In genomic region chr1:78060857-78061563, GRCh38 we compare ENCODE assay signal across 12 cellular contexts. TPM values are rescaled to one million over a fixed set of nuclear protein-coding genes. Genes with fewer than 3 reads are reported as not detected.
DNase-seq lines count a peak whose midpoint lies in the region; ATAC-seq lines count a peak whose summit lies in the region.
"Had no signal": no experiment of that assay in that cellular context is flagged by ENCODE, and none has a peak within 500 bp of the region (broad histone marks: within the 10 kb centered on the region; RNA-seq: fewer than 3 reads in every experiment).

No MANE protein-coding gene starts in this region.

- no peak overlapping the region for H3K4me3 ChIP-seq in SJSA1
- H3K4me3 ChIP-seq: A549, mucosa of descending colon had no signal

- no peak overlapping the region for H3K27ac Mint-ChIP-seq in stimulated activated naive B cell treated with anti-CD40 and anti-IgM and Interleukin-4, amounts not matched to agents 10 μg/mL and 1 μg/mL and 100 μg/mL, for 72 hours
- H3K27ac Mint-ChIP-seq: activated naive CD4-positive, alpha-beta T cell treated with anti-CD3 and anti-CD28 coated beads for 36 hours had no signal

- peak; percentile 96 for ATAC-seq in HG02885 (IDR thresholded peaks at IDR 0.05; ENCODE audit: poor library complexity, unreplicated experiment)
- peak; percentile 75 to 88 for ATAC-seq in stimulated activated naive B cell treated with anti-CD40 and anti-IgM and Interleukin-4, amounts not matched to agents 10 μg/mL and 1 μg/mL and 100 μg/mL, for 72 hours (replicated peaks)
- no peak for ATAC-seq in GM18517 (IDR thresholded peaks at IDR 0.05; ENCODE audit: unreplicated experiment)

- peaks cover 0 to 2% of the 10 kb centered on the region in 2 donors for H3K4me1 Mint-ChIP-seq in stimulated activated naive B cell treated with anti-CD40 and anti-IgM and Interleukin-4, amounts not matched to agents 10 μg/mL and 1 μg/mL and 100 μg/mL, for 72 hours

- no peaks in the 10 kb centered on the region for H3K36me3 Mint-ChIP-seq in stimulated activated naive B cell treated with anti-CD40 and anti-IgM and Interleukin-4, amounts not matched to agents 10 μg/mL and 1 μg/mL and 100 μg/mL, for 72 hours

- H3K9me3 Mint-ChIP-seq in stimulated activated naive B cell treated with anti-CD40 and anti-IgM and Interleukin-4, amounts not matched to agents 10 μg/mL and 1 μg/mL and 100 μg/mL, for 72 hours: no peaks in the 10 kb centered on the region
- H3K9me3 Mint-ChIP-seq: activated naive CD4-positive, alpha-beta T cell treated with anti-CD3 and anti-CD28 coated beads for 36 hours had no signal

- no peaks in the 10 kb centered on the region for H3K36me3 ChIP-seq in SJSA1

- no peaks in the 10 kb centered on the region for H3K9me3 ChIP-seq in SJSA1 (replicated peaks)
- H3K9me3 ChIP-seq: A549, mucosa of descending colon had no signal

- peaks cover 14% of the 10 kb centered on the region for H3K4me1 ChIP-seq in SJSA1 (replicated peaks)
- H3K4me1 ChIP-seq: A549 had no signal

- H3K4me3 Mint-ChIP-seq in stimulated activated naive B cell treated with anti-CD40 and anti-IgM and Interleukin-4, amounts not matched to agents 10 μg/mL and 1 μg/mL and 100 μg/mL, for 72 hours: no peak overlapping the region
- H3K4me3 Mint-ChIP-seq: activated naive CD4-positive, alpha-beta T cell treated with anti-CD3 and anti-CD28 coated beads for 36 hours had no signal

- peak overlapping the region; percentile 41 for H3K27ac ChIP-seq in SJSA1

- DNase-seq in NOMO-1 treated with DMSO at 0.1 percent for 48 hours (lab: John Stamatoyannopoulos, UW; ENCODE audit: unreplicated experiment): peak; percentile 22
- DNase-seq in NOMO-1 treated with dmso at 0.1 percent for 144 hours (lab: John Stamatoyannopoulos, UW; ENCODE audit: unreplicated experiment): no peak
- DNase-seq in SJSA1 (ENCODE audit: low read depth in 1 of 2, low spot score in 2 of 2): peak in 1 of 2 experiments; percentile 18
- no peak for DNase-seq in stimulated activated naive B cell treated with anti-CD40 and anti-IgM and Interleukin-4, amounts not matched to agents 10 μg/mL and 1 μg/mL and 100 μg/mL, for 72 hours
- no peak for DNase-seq in glomerular visceral epithelial cell (ENCODE audit: extremely low spot score)
- no peak for DNase-seq in stimulated activated CD8-positive, alpha-beta memory T cell treated with anti-CD3 and anti-CD28 coated beads, Interleukin-4, amount 100 ng/mL, for 48 hours
- DNase-seq: activated naive CD4-positive, alpha-beta T cell treated with anti-CD3 and anti-CD28 coated beads for 36 hours; mucosa of descending colon; NCI-H2029 treated with DMSO at 0.1 percent for 48 hours had no signal

- no peaks in the 10 kb centered on the region for H3K27me3 ChIP-seq in SJSA1 (replicated peaks)

- peaks cover under 1 to 15% of the 10 kb centered on the region in 2 donors for H3K27me3 Mint-ChIP-seq in stimulated activated naive B cell treated with anti-CD40 and anti-IgM and Interleukin-4, amounts not matched to agents 10 μg/mL and 1 μg/mL and 100 μg/mL, for 72 hours

RNA-seq across cellular contexts. Expression of gene GIPC2, which starts 15.2 kb away (rescaled TPM):
- total RNA-seq in SJSA1 (2014; rRNA removed; shearing (Covaris generic)): 0.13 TPM in 1 of 2 replicates, not detected in the other

RNA-seq across cellular contexts. Expression of gene DNAJB4, which starts 56.3 kb away (rescaled TPM):
- total RNA-seq in SJSA1 (2014; rRNA removed; shearing (Covaris generic)): 62.8 and 75.6 TPM in 2 replicates
